Comparison of ENCODE assay signal across 1 cellular context in the genomic region with DNA sequence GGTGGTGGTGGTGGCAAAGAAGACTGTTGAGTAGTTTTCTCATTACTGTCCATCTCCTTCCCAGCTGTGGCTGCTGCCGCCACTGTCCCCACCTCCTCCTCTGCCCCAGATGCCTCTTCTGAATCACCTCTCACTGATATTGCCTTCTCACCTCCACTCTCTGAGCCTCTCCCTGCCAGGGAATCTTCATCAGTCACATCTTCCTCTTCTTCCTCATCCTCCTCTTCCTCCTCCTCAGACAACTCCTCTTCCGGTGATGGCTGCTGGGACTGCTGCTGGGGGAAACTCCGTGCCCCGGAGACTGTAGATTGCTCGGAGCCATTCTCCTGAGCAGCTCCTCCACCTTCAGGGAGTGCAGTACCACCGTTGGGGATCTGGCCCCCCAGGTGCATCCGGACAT.
TF ChIP-seq lines count a peak whose summit lies in the region.

No MANE protein-coding gene starts in this region.

TF ChIP-seq in HEK293, 187 proteins besides CTCF, POLR2A, EP300 and RAD21:
- TF ChIP-seq, protein P1, sequence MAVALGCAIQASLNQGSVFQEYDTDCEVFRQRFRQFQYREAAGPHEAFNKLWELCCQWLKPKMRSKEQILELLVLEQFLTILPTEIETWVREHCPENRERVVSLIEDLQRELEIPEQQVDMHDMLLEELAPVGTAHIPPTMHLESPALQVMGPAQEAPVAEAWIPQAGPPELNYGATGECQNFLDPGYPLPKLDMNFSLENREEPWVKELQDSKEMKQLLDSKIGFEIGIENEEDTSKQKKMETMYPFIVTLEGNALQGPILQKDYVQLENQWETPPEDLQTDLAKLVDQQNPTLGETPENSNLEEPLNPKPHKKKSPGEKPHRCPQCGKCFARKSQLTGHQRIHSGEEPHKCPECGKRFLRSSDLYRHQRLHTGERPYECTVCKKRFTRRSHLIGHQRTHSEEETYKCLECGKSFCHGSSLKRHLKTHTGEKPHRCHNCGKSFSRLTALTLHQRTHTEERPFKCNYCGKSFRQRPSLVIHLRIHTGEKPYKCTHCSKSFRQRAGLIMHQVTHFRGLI (tag by site-specific recombination; IDR thresholded peaks at IDR 0.05): no peak
- TF ChIP-seq, protein P2, sequence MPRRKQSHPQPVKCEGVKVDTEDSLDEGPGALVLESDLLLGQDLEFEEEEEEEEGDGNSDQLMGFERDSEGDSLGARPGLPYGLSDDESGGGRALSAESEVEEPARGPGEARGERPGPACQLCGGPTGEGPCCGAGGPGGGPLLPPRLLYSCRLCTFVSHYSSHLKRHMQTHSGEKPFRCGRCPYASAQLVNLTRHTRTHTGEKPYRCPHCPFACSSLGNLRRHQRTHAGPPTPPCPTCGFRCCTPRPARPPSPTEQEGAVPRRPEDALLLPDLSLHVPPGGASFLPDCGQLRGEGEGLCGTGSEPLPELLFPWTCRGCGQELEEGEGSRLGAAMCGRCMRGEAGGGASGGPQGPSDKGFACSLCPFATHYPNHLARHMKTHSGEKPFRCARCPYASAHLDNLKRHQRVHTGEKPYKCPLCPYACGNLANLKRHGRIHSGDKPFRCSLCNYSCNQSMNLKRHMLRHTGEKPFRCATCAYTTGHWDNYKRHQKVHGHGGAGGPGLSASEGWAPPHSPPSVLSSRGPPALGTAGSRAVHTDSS (tag by site-specific recombination; IDR thresholded peaks at IDR 0.05): peak; percentile 96
